ENCODE assay signal across 18 cellular contexts in the genomic region with DNA sequence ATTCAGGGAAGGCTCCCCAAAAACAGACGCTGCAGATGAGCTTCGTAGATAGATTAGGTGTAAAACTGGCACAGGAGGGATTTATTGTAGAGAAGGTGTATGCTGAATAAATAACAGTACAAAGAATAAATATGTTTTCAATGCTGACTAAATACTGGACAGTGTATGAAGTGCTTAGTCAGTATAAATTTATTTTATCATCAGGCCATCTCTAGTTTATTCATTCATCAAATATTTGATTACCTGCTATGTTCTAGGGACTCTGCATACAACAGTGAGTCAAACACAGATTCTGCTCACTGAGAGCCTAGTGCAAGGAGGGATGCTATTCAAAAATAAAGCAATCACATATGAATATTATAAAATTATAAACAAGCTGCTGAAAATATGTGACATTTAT.
A peak's percentile ranks its signal among the peaks of the same experiment; 100 is the strongest.
DNase-seq lines count a peak whose midpoint lies in the region; TF ChIP-seq lines count a peak whose summit lies in the region.
"Had no signal": no experiment of that assay in that cellular context is flagged by ENCODE, and none has a peak within 500 bp of the region (broad histone marks: within the 10 kb centered on the region; RNA-seq: fewer than 3 reads in every experiment).

No MANE protein-coding gene starts in this region.

- H3K27ac Mint-ChIP-seq in MCF 10A (ENCODE audit: low read depth, unreplicated experiment) (no peak overlapping the region), nephron progenitor cell (peak overlapping the region; percentile 46)
- H3K27ac Mint-ChIP-seq: CD4-positive, CD25-positive, alpha-beta regulatory T cell; GM23338 had no signal

- H3K79me2 ChIP-seq in KMS-11 (ENCODE audit: insufficient read depth, low read depth) (no peaks in the 10 kb centered on the region), SK-N-SH (ENCODE audit: insufficient read depth) (no peaks in the 10 kb centered on the region)

- no peak for TF ChIP-seq RAD21 in SK-N-SH (IDR thresholded peaks at IDR 0.05; ENCODE audit: low read length)

- WGBS in SK-N-SH (ENCODE audit: low lambda C conversion rate), result 90% methylated on average over 2 of the region's 2 CpGs

- H3K27ac ChIP-seq in KMS-11 (peak overlapping the region; percentile 55; the same call in 1 of the 2 replicates), SK-N-SH (ENCODE audit: low read depth in 2 of 2, low read length in 1 of 2) (no peak overlapping the region)

- H3K27me3 Mint-ChIP-seq in MCF 10A (ENCODE audit: insufficient read depth, unreplicated experiment), result no peaks in the 10 kb centered on the region
- no peaks in the 10 kb centered on the region for H3K27me3 Mint-ChIP-seq in nephron progenitor cell (ENCODE audit: low read depth, poor library complexity)

- peak in 1 of 2 experiments; percentile 51; a peak in 1 of 4 replicates for TF ChIP-seq EP300 in SK-N-SH (IDR thresholded peaks at IDR 0.05; ENCODE audit: borderline replicate concordance in 1 of 2, low read depth in 1 of 2, low read length in 1 of 2)

- peak overlapping the region; percentile 76 for H3K4me2 ChIP-seq in KMS-11
- H3K4me2 ChIP-seq in SK-N-SH, result no peak overlapping the region
- H3K4me2 ChIP-seq: GM23338 had no signal

- H2AFZ ChIP-seq in KMS-11 (ENCODE audit: low read depth), result no peak overlapping the region
- no peak overlapping the region for H2AFZ ChIP-seq in SK-N-SH (ENCODE audit: low read depth)
- H2AFZ ChIP-seq: GM23338 had no signal

- H4K20me1 ChIP-seq in KMS-11 (ENCODE audit: insufficient read depth) (no peaks in the 10 kb centered on the region), SK-N-SH (ENCODE audit: insufficient read depth) (no peaks in the 10 kb centered on the region)

- H3K9me2 ChIP-seq in SK-N-SH, result no peaks in the 10 kb centered on the region

- H3K4me3 Mint-ChIP-seq in MCF 10A (ENCODE audit: unreplicated experiment) (no peak overlapping the region), nephron progenitor cell (no peak overlapping the region)
- H3K4me3 Mint-ChIP-seq: CD4-positive, CD25-positive, alpha-beta regulatory T cell; GM23338 had no signal

- peaks cover 16% of the 10 kb centered on the region for H3F3A ChIP-seq in SK-N-SH (replicated peaks; ENCODE audit: insufficient read depth)

- H3K4me1 ChIP-seq in KMS-11 (ENCODE audit: low read depth, poor library complexity, severe bottlenecking) (peaks cover 28% of the 10 kb centered on the region), SK-N-SH (ENCODE audit: control insufficient read depth in 1 of 2, insufficient read depth in 2 of 2, low read depth in 1 of 2, low read length in 1 of 2) (peaks cover 5 to 11% of the 10 kb centered on the region in 2 experiments; a peak in 3 of 4 replicates)
- H3K4me1 ChIP-seq: HAP-1 had no signal

- BruUV-seq in MCF 10A (replicated peaks; lab: Mats Ljungman, UMichigan), result no TSS peak

- H3K36me3 ChIP-seq in KMS-11 (ENCODE audit: insufficient read depth) (no peaks in the 10 kb centered on the region), SK-N-SH (replicated peaks in 1 of 2; ENCODE audit: control insufficient read depth in 1 of 2, insufficient read depth in 2 of 2, low read length in 1 of 2) (no peaks in the 10 kb centered on the region)
- H3K36me3 ChIP-seq: HAP-1 had no signal

- POLR2A ChIA-PET in MCF 10A (lab: Yijun Ruan, JAX) (interaction anchor here (0.8 kb wide), 1 partner anchor 239 kb away, joined by 4 read pairs; no protein-coding TSS in a partner anchor), SK-N-SH (lab: Yijun Ruan, JAX) (no interaction called here)

- peaks cover 10% of the 10 kb centered on the region for H3K4me1 Mint-ChIP-seq in MCF 10A (ENCODE audit: insufficient read depth, unreplicated experiment)
- H3K4me1 Mint-ChIP-seq in nephron progenitor cell, result peaks cover 16% of the 10 kb centered on the region
- H3K4me1 Mint-ChIP-seq: CD4-positive, CD25-positive, alpha-beta regulatory T cell; GM23338 had no signal

- H3K36me3 Mint-ChIP-seq in MCF 10A (ENCODE audit: insufficient read depth, unreplicated experiment), result no peaks in the 10 kb centered on the region
- peaks cover 24% of the 10 kb centered on the region for H3K36me3 Mint-ChIP-seq in nephron progenitor cell (ENCODE audit: low read depth)

- H3K9me3 Mint-ChIP-seq in MCF 10A (ENCODE audit: unreplicated experiment) (peaks cover 17% of the 10 kb centered on the region), nephron progenitor cell (peaks cover 55% of the 10 kb centered on the region)

- in situ Hi-C loops in T47D (cut with HindIII; ENCODE audit: low pct_unique_long_range_greater_than_20kb, low sequenced_read_pairs), result no loop called here

- no peaks in the 10 kb centered on the region for H3K27me3 ChIP-seq in KMS-11 (ENCODE audit: insufficient read depth, low read depth)
- no peaks in the 10 kb centered on the region for H3K27me3 ChIP-seq in SK-N-SH (ENCODE audit: insufficient read depth)

- CTCF ChIA-PET in MCF 10A (lab: Yijun Ruan, JAX), result interaction anchor here (0.6 kb wide), 1 partner anchor 249 kb away, joined by 5 read pairs; no protein-coding TSS in a partner anchor
- CTCF ChIA-PET in SK-N-SH (lab: Yijun Ruan, JAX), result interaction anchor here (1.3 kb wide), 1 partner anchor 10 kb away, joined by 6 read pairs; no protein-coding TSS in a partner anchor

- no peak overlapping the region for H3K4me3 ChIP-seq in KMS-11 (IDR thresholded peaks at IDR 0.05; ENCODE audit: insufficient read depth, low read depth, low read length)
- H3K4me3 ChIP-seq in SK-N-SH (ENCODE audit: low read depth in 2 of 2, low read length in 1 of 2), result no peak overlapping the region
- H3K4me3 ChIP-seq: GM23338, HAP-1 had no signal

- peak; percentile 14 to 59 for DNase-seq in T47D (ENCODE audit: low read depth in 1 of 2, low spot score in 1 of 2)
- DNase-seq in MCF 10A (ENCODE audit: unreplicated experiment), result no peak
- no peak for DNase-seq in SK-N-SH
- DNase-seq in nephron progenitor cell, result no peak
- DNase-seq in DMS 273 (lab: John Stamatoyannopoulos, UW; ENCODE audit: unreplicated experiment), result no peak
- no peak for DNase-seq in NOMO-1 (lab: John Stamatoyannopoulos, UW; ENCODE audit: unreplicated experiment in 2 of 2)
- no peak for DNase-seq in NCI-H2107 treated with DMSO at 0.1 percent for 48 hours (lab: John Stamatoyannopoulos, UW; ENCODE audit: unreplicated experiment)
- DNase-seq: CD4-positive, CD25-positive, alpha-beta regulatory T cell; NCI-H1092 treated with DMSO at 0.1 percent for 48 hours; NCI-H1436 treated with DMSO at 0.1 percent for 48 hours; NCI-H1930; NCI-H524 treated with DMSO at 0.1 percent for 48 hours; OCI-M1; SHP77; T-helper 1 cell had no signal

- H3K9ac ChIP-seq in KMS-11 (no peak overlapping the region), SK-N-SH (no peak overlapping the region)

- intact Hi-C loops in MCF 10A (cut with micrococcal nuclease), result no loop called here

- TF ChIP-seq CTCF in MCF 10A (IDR thresholded peaks at IDR 0.05; ENCODE audit: unreplicated experiment), result no peak
- no peak for TF ChIP-seq CTCF in KMS-11 (conservative IDR thresholded peaks at IDR 0.05; ENCODE audit: low read depth, low read length)
- no peak for TF ChIP-seq CTCF in SK-N-SH (IDR thresholded peaks at IDR 0.05)
- no peak for TF ChIP-seq CTCF in nephron progenitor cell (IDR thresholded peaks at IDR 0.05)

- no peaks in the 10 kb centered on the region; the same call in 1 of the 2 replicates for H3K9me3 ChIP-seq in SK-N-SH
- H3K9me3 ChIP-seq: HAP-1 had no signal

TF ChIP-seq in SK-N-SH, 30 proteins besides CTCF, POLR2A, EP300 and RAD21 (continues in another document):
- TF ChIP-seq, protein P1, sequence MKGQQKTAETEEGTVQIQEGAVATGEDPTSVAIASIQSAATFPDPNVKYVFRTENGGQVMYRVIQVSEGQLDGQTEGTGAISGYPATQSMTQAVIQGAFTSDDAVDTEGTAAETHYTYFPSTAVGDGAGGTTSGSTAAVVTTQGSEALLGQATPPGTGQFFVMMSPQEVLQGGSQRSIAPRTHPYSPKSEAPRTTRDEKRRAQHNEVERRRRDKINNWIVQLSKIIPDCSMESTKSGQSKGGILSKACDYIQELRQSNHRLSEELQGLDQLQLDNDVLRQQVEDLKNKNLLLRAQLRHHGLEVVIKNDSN (IDR thresholded peaks at IDR 0.05; ENCODE audit: borderline replicate concordance, low read depth), result no peak
- peak; percentile 55 for TF ChIP-seq JUND (IDR thresholded peaks at IDR 0.05)
- peak; percentile 49 for TF ChIP-seq TCF12 (IDR thresholded peaks at IDR 0.05)
- TF ChIP-seq MEF2A (IDR thresholded peaks at IDR 0.05; ENCODE audit: borderline replicate concordance, low read depth), result peak; percentile 26; the same call in 1 of the 2 replicates
- TF ChIP-seq RFX5 (IDR thresholded peaks at IDR 0.05; ENCODE audit: low read length), result no peak
- TF ChIP-seq, protein P2, sequence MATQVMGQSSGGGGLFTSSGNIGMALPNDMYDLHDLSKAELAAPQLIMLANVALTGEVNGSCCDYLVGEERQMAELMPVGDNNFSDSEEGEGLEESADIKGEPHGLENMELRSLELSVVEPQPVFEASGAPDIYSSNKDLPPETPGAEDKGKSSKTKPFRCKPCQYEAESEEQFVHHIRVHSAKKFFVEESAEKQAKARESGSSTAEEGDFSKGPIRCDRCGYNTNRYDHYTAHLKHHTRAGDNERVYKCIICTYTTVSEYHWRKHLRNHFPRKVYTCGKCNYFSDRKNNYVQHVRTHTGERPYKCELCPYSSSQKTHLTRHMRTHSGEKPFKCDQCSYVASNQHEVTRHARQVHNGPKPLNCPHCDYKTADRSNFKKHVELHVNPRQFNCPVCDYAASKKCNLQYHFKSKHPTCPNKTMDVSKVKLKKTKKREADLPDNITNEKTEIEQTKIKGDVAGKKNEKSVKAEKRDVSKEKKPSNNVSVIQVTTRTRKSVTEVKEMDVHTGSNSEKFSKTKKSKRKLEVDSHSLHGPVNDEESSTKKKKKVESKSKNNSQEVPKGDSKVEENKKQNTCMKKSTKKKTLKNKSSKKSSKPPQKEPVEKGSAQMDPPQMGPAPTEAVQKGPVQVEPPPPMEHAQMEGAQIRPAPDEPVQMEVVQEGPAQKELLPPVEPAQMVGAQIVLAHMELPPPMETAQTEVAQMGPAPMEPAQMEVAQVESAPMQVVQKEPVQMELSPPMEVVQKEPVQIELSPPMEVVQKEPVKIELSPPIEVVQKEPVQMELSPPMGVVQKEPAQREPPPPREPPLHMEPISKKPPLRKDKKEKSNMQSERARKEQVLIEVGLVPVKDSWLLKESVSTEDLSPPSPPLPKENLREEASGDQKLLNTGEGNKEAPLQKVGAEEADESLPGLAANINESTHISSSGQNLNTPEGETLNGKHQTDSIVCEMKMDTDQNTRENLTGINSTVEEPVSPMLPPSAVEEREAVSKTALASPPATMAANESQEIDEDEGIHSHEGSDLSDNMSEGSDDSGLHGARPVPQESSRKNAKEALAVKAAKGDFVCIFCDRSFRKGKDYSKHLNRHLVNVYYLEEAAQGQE (IDR thresholded peaks at IDR 0.05; ENCODE audit: low read depth, low read length), result no peak
- TF ChIP-seq NRF1 (IDR thresholded peaks at IDR 0.05; ENCODE audit: low read depth, low read length), result no peak
- peak; percentile 39; the same call in 1 of the 2 replicates for TF ChIP-seq FOSL2 (IDR thresholded peaks at IDR 0.05; ENCODE audit: borderline replicate concordance, low read depth)
- TF ChIP-seq, protein P3, sequence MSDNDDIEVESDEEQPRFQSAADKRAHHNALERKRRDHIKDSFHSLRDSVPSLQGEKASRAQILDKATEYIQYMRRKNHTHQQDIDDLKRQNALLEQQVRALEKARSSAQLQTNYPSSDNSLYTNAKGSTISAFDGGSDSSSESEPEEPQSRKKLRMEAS (IDR thresholded peaks at IDR 0.05; ENCODE audit: low read depth), result no peak

Comparison
In these comparisons a context has a peak if more than half of its experiments do, and no peak if none do; other contexts are left out.
1. DNase-seq: peak in T47D (2 of 2); none in MCF 10A (single experiment), SK-N-SH (single experiment), nephron progenitor cell (single experiment), DMS 273 (single experiment), NOMO-1 (0 of 2) and NCI-H2107 treated with DMSO at 0.1 percent for 48 hours (single experiment).